ENCODE assay signal across 1 cellular context in the genomic region with DNA sequence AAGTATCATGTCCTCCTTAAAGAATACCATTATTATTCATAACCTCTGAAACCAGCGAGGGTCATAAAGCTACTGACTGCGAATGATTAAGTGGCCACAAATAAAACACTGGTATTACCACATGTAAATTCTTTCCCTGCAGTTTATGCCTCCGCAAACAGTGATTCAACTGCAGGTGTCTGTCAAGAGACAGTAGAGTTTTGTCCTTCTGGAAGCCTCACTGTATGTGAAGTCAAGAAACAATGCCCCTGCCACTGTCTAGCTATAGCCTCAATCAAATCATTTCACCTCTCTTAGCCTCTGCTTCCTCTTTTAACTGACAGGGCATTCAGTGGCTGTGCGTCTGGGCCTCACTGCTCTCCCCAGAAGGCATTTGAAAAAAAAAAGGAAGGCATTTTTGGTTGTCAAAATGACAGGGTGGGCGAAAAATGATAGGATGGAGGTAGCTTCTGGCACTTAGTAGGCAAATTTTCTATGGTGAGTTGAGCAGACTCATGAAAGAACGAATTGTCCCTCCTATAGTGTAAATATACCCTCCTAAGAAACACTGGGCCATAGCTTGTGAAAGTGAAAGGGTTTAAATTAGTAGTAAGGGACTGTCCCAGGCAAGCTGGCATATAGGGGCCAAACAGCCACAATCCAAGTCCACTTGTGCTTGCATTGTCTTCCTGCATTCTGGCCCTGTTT.
TF ChIP-seq lines count a peak whose summit lies in the region.

No MANE protein-coding gene starts in this region.

TF ChIP-seq in HCT116, 20 proteins besides CTCF, POLR2A, EP300 and RAD21 (continued from another document):
- peak; percentile 46; the same call in 1 of the 2 replicates for TF ChIP-seq SP1 (IDR thresholded peaks at IDR 0.05; ENCODE audit: low read depth)
